In genomic region chr7:30027915-30028748, GRCh38 we compare ENCODE assay signal across 8 cellular contexts. TPM values are rescaled to one million over a fixed set of nuclear protein-coding genes. Genes with fewer than 3 reads are reported as not detected.
DNase-seq lines count a peak whose midpoint lies in the region; ATAC-seq and TF ChIP-seq lines count a peak whose summit lies in the region.

A gene with protein sequence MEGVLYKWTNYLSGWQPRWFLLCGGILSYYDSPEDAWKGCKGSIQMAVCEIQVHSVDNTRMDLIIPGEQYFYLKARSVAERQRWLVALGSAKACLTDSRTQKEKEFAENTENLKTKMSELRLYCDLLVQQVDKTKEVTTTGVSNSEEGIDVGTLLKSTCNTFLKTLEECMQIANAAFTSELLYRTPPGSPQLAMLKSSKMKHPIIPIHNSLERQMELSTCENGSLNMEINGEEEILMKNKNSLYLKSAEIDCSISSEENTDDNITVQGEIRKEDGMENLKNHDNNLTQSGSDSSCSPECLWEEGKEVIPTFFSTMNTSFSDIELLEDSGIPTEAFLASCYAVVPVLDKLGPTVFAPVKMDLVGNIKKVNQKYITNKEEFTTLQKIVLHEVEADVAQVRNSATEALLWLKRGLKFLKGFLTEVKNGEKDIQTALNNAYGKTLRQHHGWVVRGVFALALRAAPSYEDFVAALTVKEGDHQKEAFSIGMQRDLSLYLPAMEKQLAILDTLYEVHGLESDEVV (plus strand): TSS chr7:30028412. CDS start chr7:30028763, 351 bp downstream.

- H3K27ac Mint-ChIP-seq in GM23338: peak within 1 kb of the TSS; percentile 89

- H3K9me3 ChIP-seq in neuron (ENCODE audit: low read length) (no peaks in the 10 kb centered on the region), stomach smooth muscle (ENCODE audit: control insufficient read depth in 2 of 2, low read length in 2 of 2) (no peaks in the 10 kb centered on the region)

- H3K27ac ChIP-seq in GM23338 (ENCODE audit: low read depth) (peak within 1 kb of the TSS; percentile 57; the same call in 1 of the 2 replicates), foreskin keratinocyte (peak within 1 kb of the TSS; percentile 45), stomach smooth muscle (ENCODE audit: low read length) (peak within 1 kb of the TSS; percentile 75)

- H3K27me3 Mint-ChIP-seq in GM23338 (ENCODE audit: insufficient read depth, low read depth, poor library complexity): peaks cover 4% of the 10 kb centered on the region

- H3F3A ChIP-seq in GM23338 (replicated peaks; ENCODE audit: low read depth): no peaks in the 10 kb centered on the region

- peak within 1 kb of the TSS; percentile 88 for H3K4me2 ChIP-seq in GM23338

- peak within 1 kb of the TSS; percentile 57 for H3K4me3 ChIP-seq in GM23338
- H3K4me3 ChIP-seq in neuron (ENCODE audit: low read length): peak within 1 kb of the TSS; percentile 75
- peak within 1 kb of the TSS; percentile 88 to 98 for H3K4me3 ChIP-seq in stomach smooth muscle (ENCODE audit: low read length in 2 of 2)

- peaks cover 70% of the 10 kb centered on the region for H3K79me2 ChIP-seq in GM23338 (replicated peaks; ENCODE audit: insufficient read depth)

- peaks cover 23% of the 10 kb centered on the region for H4K20me1 ChIP-seq in GM23338 (replicated peaks; ENCODE audit: insufficient read depth)

- DNase-seq in ELR (ENCODE audit: low read depth): peak; percentile 89
- DNase-seq in GM23338 (ENCODE audit: low spot score): peak; percentile 94
- peak; percentile 93 for DNase-seq in Kasumi-1 (lab: John Stamatoyannopoulos, UW)
- DNase-seq in SHP77 treated with DMSO at 0.1 percent for 48 hours (lab: John Stamatoyannopoulos, UW): peak; percentile 92
- peak; percentile 77 for DNase-seq in activated gamma-delta T cell treated with anti-CD3 and anti-CD28 coated beads, Interleukin-2, amount 50 U/mL, for 16 hours (ENCODE audit: low read depth)
- DNase-seq in foreskin keratinocyte: peak; percentile 75 to 84

- peaks cover 34% of the 10 kb centered on the region for H3K4me1 ChIP-seq in GM23338 (ENCODE audit: insufficient read depth)
- peaks cover 7% of the 10 kb centered on the region for H3K4me1 ChIP-seq in foreskin keratinocyte
- H3K4me1 ChIP-seq in neuron (ENCODE audit: insufficient read depth, low read length): peaks cover 43% of the 10 kb centered on the region
- H3K4me1 ChIP-seq in stomach smooth muscle (ENCODE audit: control insufficient read depth, insufficient read depth, low read length): peaks cover 9% of the 10 kb centered on the region

- H3K9me3 Mint-ChIP-seq in GM23338: no peaks in the 10 kb centered on the region

- peak within 1 kb of the TSS; percentile 54 for H2AFZ ChIP-seq in GM23338
- H2AFZ ChIP-seq in neuron (ENCODE audit: low read depth, low read length): peak within 1 kb of the TSS; percentile 89

- no peaks in the 10 kb centered on the region for H3K27me3 ChIP-seq in GM23338 (ENCODE audit: insufficient read depth)
- H3K27me3 ChIP-seq in foreskin keratinocyte: no peaks in the 10 kb centered on the region
- no peaks in the 10 kb centered on the region for H3K27me3 ChIP-seq in neuron (ENCODE audit: insufficient read depth, low read length)
- H3K27me3 ChIP-seq in stomach smooth muscle (ENCODE audit: control insufficient read depth in 1 of 2, insufficient read depth in 2 of 2, low read length in 2 of 2): no peaks in the 10 kb centered on the region

- no peaks in the 10 kb centered on the region for H3K9me2 ChIP-seq in GM23338 (ENCODE audit: insufficient read depth)

- H3K4me1 Mint-ChIP-seq in GM23338: peaks cover 20% of the 10 kb centered on the region

- no peak for TF ChIP-seq CTCF in GM23338 (conservative IDR thresholded peaks at IDR 0.05; ENCODE audit: low read depth in 2 of 2)
- TF ChIP-seq CTCF in foreskin keratinocyte (conservative IDR thresholded peaks at IDR 0.05): peak; percentile 15

- peak within 1 kb of the TSS; percentile 63 to 75 for H3K9ac ChIP-seq in stomach smooth muscle (ENCODE audit: low read length in 2 of 2)

- H3K36me3 ChIP-seq in GM23338 (ENCODE audit: insufficient read depth): no peaks in the 10 kb centered on the region
- peaks cover 5% of the 10 kb centered on the region for H3K36me3 ChIP-seq in neuron (ENCODE audit: insufficient read depth, low read length)
- H3K36me3 ChIP-seq in stomach smooth muscle (ENCODE audit: control insufficient read depth in 2 of 2, insufficient read depth in 2 of 2, low read length in 2 of 2): no peaks in the 10 kb centered on the region

- no peak within 1 kb of the TSS; the same call in 2 of the 3 replicates for H3K4me3 Mint-ChIP-seq in GM23338

- peak; percentile 65 for ATAC-seq in GM23338
- peak; percentile 36 for ATAC-seq in foreskin keratinocyte

- 0 out of 3 replicates have a peak, but pooled peaks cover 1% of the 10 kb centered on the region for H3K36me3 Mint-ChIP-seq in GM23338 (ENCODE audit: low read depth)

TF ChIP-seq in GM23338, 12 proteins besides CTCF, POLR2A, EP300 and RAD21 (continues in another document):
- TF ChIP-seq EZH2 (IDR thresholded peaks at IDR 0.05; ENCODE audit: low read depth, unreplicated experiment) (no peak), JUNB (IDR thresholded peaks at IDR 0.05; ENCODE audit: unreplicated experiment) (no peak), ZNF462 (CRISPR knock-in tag; IDR thresholded peaks at IDR 0.05) (no peak), EZH2phosphoT487 (IDR thresholded peaks at IDR 0.05; ENCODE audit: unreplicated experiment) (no peak), ZNF114 (CRISPR knock-in tag; IDR thresholded peaks at IDR 0.05) (no peak)
- TF ChIP-seq, protein P1, sequence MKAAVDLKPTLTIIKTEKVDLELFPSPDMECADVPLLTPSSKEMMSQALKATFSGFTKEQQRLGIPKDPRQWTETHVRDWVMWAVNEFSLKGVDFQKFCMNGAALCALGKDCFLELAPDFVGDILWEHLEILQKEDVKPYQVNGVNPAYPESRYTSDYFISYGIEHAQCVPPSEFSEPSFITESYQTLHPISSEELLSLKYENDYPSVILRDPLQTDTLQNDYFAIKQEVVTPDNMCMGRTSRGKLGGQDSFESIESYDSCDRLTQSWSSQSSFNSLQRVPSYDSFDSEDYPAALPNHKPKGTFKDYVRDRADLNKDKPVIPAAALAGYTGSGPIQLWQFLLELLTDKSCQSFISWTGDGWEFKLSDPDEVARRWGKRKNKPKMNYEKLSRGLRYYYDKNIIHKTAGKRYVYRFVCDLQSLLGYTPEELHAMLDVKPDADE (IDR thresholded peaks at IDR 0.05): peak; percentile 90

RNA-seq across cellular contexts. Expression of the gene that starts here (rescaled TPM):
- 36.9 and 44.9 TPM in 2 replicates for total RNA-seq in GM23338 (2014; rRNA removed; shearing (Covaris generic))
- 10.2 and 11.6 TPM in 2 replicates for polyA plus RNA-seq in GM23338 (2016; fragmentation: Nextera tagmentation; extraction: Ambion mirVana)
- total RNA-seq in foreskin keratinocyte: 14.0 and 14.3 TPM in 2 replicates
- 3.9 and 4.7 TPM in 2 replicates for polyA plus RNA-seq in foreskin keratinocyte

Comparison
In these comparisons a context has a peak if more than half of its experiments do, and no peak if none do; other contexts are left out.
1. Peak in every context shown above with its lines: DNase-seq, ATAC-seq, H3K4me3 ChIP-seq and H3K27ac ChIP-seq.